ENCODE assay signal across 13 cellular contexts in genomic region chr9:110821064-110821463, GRCh38.
DNase-seq lines count a peak whose midpoint lies in the region; ATAC-seq and TF ChIP-seq lines count a peak whose summit lies in the region.
"Had no signal": no experiment of that assay in that cellular context is flagged by ENCODE, and none has a peak within 500 bp of the region (broad histone marks: within the 10 kb centered on the region; RNA-seq: fewer than 3 reads in every experiment).

No MANE protein-coding gene starts in this region.

- no peak for TF ChIP-seq CTCF in suprapubic skin (IDR thresholded peaks at IDR 0.05)
- TF ChIP-seq CTCF in activated CD8-positive, alpha-beta T cell treated with anti-CD3 and anti-CD28 coated beads for 36 hours (IDR thresholded peaks at IDR 0.05): no peak

- TF ChIP-seq POLR2A in GM18505 (IDR thresholded peaks at IDR 0.05; ENCODE audit: borderline replicate concordance, extremely low read depth, insufficient read depth, insufficient read length) (no peak), suprapubic skin (IDR thresholded peaks at IDR 0.05) (no peak)

- ATAC-seq in GM18505 (IDR thresholded peaks at IDR 0.05; ENCODE audit: unreplicated experiment) (peak; percentile 93), GM19467 (IDR thresholded peaks at IDR 0.05; ENCODE audit: unreplicated experiment) (peak; percentile 96), HG02885 (IDR thresholded peaks at IDR 0.05; ENCODE audit: poor library complexity, unreplicated experiment) (peak; percentile 91), HG03565 (IDR thresholded peaks at IDR 0.05; ENCODE audit: unreplicated experiment) (peak; percentile 88)
- no peak for ATAC-seq in activated CD8-positive, alpha-beta T cell treated with anti-CD3 and anti-CD28 coated beads for 36 hours
- ATAC-seq: stimulated activated effector memory CD8-positive, alpha-beta T cell treated with anti-CD3 and anti-CD28 coated beads, Interleukin-12 subunit alpha, Interleukin-12 subunit beta, amount 100 ng/mL, for 72 hours had no signal

- H2BK5ac ChIP-seq in mesenchymal stem cell (ENCODE audit: low read depth, low read length, poor library complexity, severe bottlenecking): no peak overlapping the region

- H3K9ac ChIP-seq in mesenchymal stem cell (ENCODE audit: low read length): no peak overlapping the region

- H3K79me1 ChIP-seq in mesenchymal stem cell (replicated peaks; ENCODE audit: low read length, poor library complexity, severe bottlenecking): no peaks in the 10 kb centered on the region

- POLR2A ChIA-PET in activated CD8-positive, alpha-beta T cell treated with anti-CD3 and anti-CD28 coated beads for 36 hours (lab: Charles Lee): no interaction called here

- peaks cover 5% of the 10 kb centered on the region for H3K9me3 Mint-ChIP-seq in activated CD8-positive, alpha-beta T cell treated with anti-CD3 and anti-CD28 coated beads for 36 hours
- H3K9me3 Mint-ChIP-seq: activated CD4-positive, alpha-beta T cell treated with anti-CD3 and anti-CD28 coated beads, Interleukin-2, amount 10 ng/mL, durations not matched to agents 7 days and 5 days; activated naive CD4-positive, alpha-beta T cell treated with anti-CD3 and anti-CD28 coated beads for 36 hours had no signal

- H3K4me3 Mint-ChIP-seq in activated CD8-positive, alpha-beta T cell treated with anti-CD3 and anti-CD28 coated beads for 36 hours: no peak overlapping the region
- H3K4me3 Mint-ChIP-seq: activated CD4-positive, alpha-beta T cell treated with anti-CD3 and anti-CD28 coated beads, Interleukin-2, amount 10 ng/mL, durations not matched to agents 7 days and 5 days; activated naive CD4-positive, alpha-beta T cell treated with anti-CD3 and anti-CD28 coated beads for 36 hours; nephron progenitor cell; stimulated activated effector memory CD8-positive, alpha-beta T cell treated with anti-CD3 and anti-CD28 coated beads, Interleukin-12 subunit alpha, Interleukin-12 subunit beta, amount 100 ng/mL, for 72 hours had no signal

- H3K27ac Mint-ChIP-seq in activated CD8-positive, alpha-beta T cell treated with anti-CD3 and anti-CD28 coated beads for 36 hours: no peak overlapping the region
- H3K27ac Mint-ChIP-seq: activated CD4-positive, alpha-beta T cell treated with anti-CD3 and anti-CD28 coated beads, Interleukin-2, amount 10 ng/mL, durations not matched to agents 7 days and 5 days; activated naive CD4-positive, alpha-beta T cell treated with anti-CD3 and anti-CD28 coated beads for 36 hours; nephron progenitor cell; stimulated activated effector memory CD8-positive, alpha-beta T cell treated with anti-CD3 and anti-CD28 coated beads, Interleukin-12 subunit alpha, Interleukin-12 subunit beta, amount 100 ng/mL, for 72 hours had no signal

- H3K4me2 ChIP-seq in mesenchymal stem cell (ENCODE audit: low read length, poor library complexity, severe bottlenecking): no peak overlapping the region

- CTCF ChIA-PET in activated CD8-positive, alpha-beta T cell treated with anti-CD3 and anti-CD28 coated beads for 36 hours (lab: Charles Lee): no interaction called here

- no peak overlapping the region for H2BK12ac ChIP-seq in mesenchymal stem cell (ENCODE audit: low read length in 2 of 2)

- no peaks in the 10 kb centered on the region for H3K36me3 Mint-ChIP-seq in activated CD8-positive, alpha-beta T cell treated with anti-CD3 and anti-CD28 coated beads for 36 hours (ENCODE audit: low read depth)
- H3K36me3 Mint-ChIP-seq: stimulated activated effector memory CD8-positive, alpha-beta T cell treated with anti-CD3 and anti-CD28 coated beads, Interleukin-12 subunit alpha, Interleukin-12 subunit beta, amount 100 ng/mL, for 72 hours had no signal

- H2BK15ac ChIP-seq in mesenchymal stem cell (ENCODE audit: low read depth, poor library complexity, severe bottlenecking): no peak overlapping the region

- no peak overlapping the region for H3K18ac ChIP-seq in mesenchymal stem cell (ENCODE audit: low read depth in 1 of 2, low read length in 2 of 2)

- no peak for TF ChIP-seq EP300 in suprapubic skin (IDR thresholded peaks at IDR 0.05)

- H2AFZ ChIP-seq in mesenchymal stem cell (ENCODE audit: low read depth, low read length): no peak overlapping the region

- 50% methylated on average over 1 of the region's 1 CpG for WGBS in suprapubic skin
- 26% methylated on average over 1 of the region's 1 CpG for WGBS in mesenchymal stem cell

- intact Hi-C loops in activated CD8-positive, alpha-beta T cell treated with anti-CD3 and anti-CD28 coated beads for 36 hours (cut with micrococcal nuclease): no loop called here

- no peaks in the 10 kb centered on the region for H3K36me3 ChIP-seq in suprapubic skin
- no peaks in the 10 kb centered on the region for H3K36me3 ChIP-seq in mesenchymal stem cell (ENCODE audit: control insufficient read depth in 1 of 2, insufficient read depth in 2 of 2, low read depth in 1 of 2, low read length in 2 of 2)

- H3K27me3 ChIP-seq in suprapubic skin (no peaks in the 10 kb centered on the region), mesenchymal stem cell (ENCODE audit: control insufficient read depth in 1 of 2, insufficient read depth in 1 of 2, low read length in 2 of 2) (no peaks in the 10 kb centered on the region)

- H2AK5ac ChIP-seq in mesenchymal stem cell (ENCODE audit: low read length, severe bottlenecking): no peak overlapping the region

- H3K4me1 Mint-ChIP-seq in activated CD8-positive, alpha-beta T cell treated with anti-CD3 and anti-CD28 coated beads for 36 hours (ENCODE audit: low read depth): no peaks in the 10 kb centered on the region
- H3K4me1 Mint-ChIP-seq: activated CD4-positive, alpha-beta T cell treated with anti-CD3 and anti-CD28 coated beads, Interleukin-2, amount 10 ng/mL, durations not matched to agents 7 days and 5 days; nephron progenitor cell; stimulated activated effector memory CD8-positive, alpha-beta T cell treated with anti-CD3 and anti-CD28 coated beads, Interleukin-12 subunit alpha, Interleukin-12 subunit beta, amount 100 ng/mL, for 72 hours had no signal

- H3K27me3 Mint-ChIP-seq in activated CD8-positive, alpha-beta T cell treated with anti-CD3 and anti-CD28 coated beads for 36 hours: no peaks in the 10 kb centered on the region

- no peak overlapping the region for H3K27ac ChIP-seq in suprapubic skin
- no peak overlapping the region for H3K27ac ChIP-seq in mesenchymal stem cell (ENCODE audit: low read length, poor library complexity, severe bottlenecking)

- H3K4me3 ChIP-seq in suprapubic skin: no peak overlapping the region
- peak overlapping the region in 1 of 2 experiments; percentile 2 for H3K4me3 ChIP-seq in mesenchymal stem cell (ENCODE audit: insufficient read depth in 1 of 2, low read depth in 1 of 2, low read length in 2 of 2)

- no peak overlapping the region for H3K14ac ChIP-seq in mesenchymal stem cell (ENCODE audit: low read length in 2 of 2)

- no peak for DNase-seq in suprapubic skin (ENCODE audit: low spot score in 2 of 2)
- no peak for DNase-seq in activated CD8-positive, alpha-beta T cell treated with anti-CD3 and anti-CD28 coated beads for 36 hours
- no peak for DNase-seq in mesenchymal stem cell
- no peak for DNase-seq in SW480 (ENCODE audit: low spot score)
- DNase-seq: activated CD4-positive, alpha-beta T cell treated with anti-CD3 and anti-CD28 coated beads, Interleukin-2, amount 10 ng/mL, durations not matched to agents 7 days and 5 days; activated naive CD4-positive, alpha-beta T cell treated with anti-CD3 and anti-CD28 coated beads for 36 hours; NCI-H526 treated with DMSO at 0.1 percent for 48 hours; nephron progenitor cell had no signal

- no peak overlapping the region for H2BK120ac ChIP-seq in mesenchymal stem cell (ENCODE audit: low read depth, low read length)

- H3K23ac ChIP-seq in mesenchymal stem cell (ENCODE audit: low read length in 2 of 2): no peak overlapping the region

- H4K91ac ChIP-seq in mesenchymal stem cell (ENCODE audit: low read length): no peak overlapping the region

- H3K9me3 ChIP-seq in suprapubic skin (no peaks in the 10 kb centered on the region), mesenchymal stem cell (ENCODE audit: control insufficient read depth, low read length) (no peaks in the 10 kb centered on the region)

- H3K4me1 ChIP-seq in suprapubic skin (no peaks in the 10 kb centered on the region), mesenchymal stem cell (ENCODE audit: control insufficient read depth, insufficient read depth, low read depth, low read length) (no peaks in the 10 kb centered on the region)

- no peak overlapping the region for H4K8ac ChIP-seq in mesenchymal stem cell (ENCODE audit: low read length)

- H3K4ac ChIP-seq in mesenchymal stem cell (ENCODE audit: low read depth in 1 of 2, low read length in 2 of 2): no peak overlapping the region
